Comparison of ENCODE assay signal across 33 cellular contexts in genomic region chr9:98136489-98136888, GRCh38.
"Had no signal": no experiment of that assay in that cellular context is flagged by ENCODE, and none has a peak within 500 bp of the region (broad histone marks: within the 10 kb centered on the region; RNA-seq: fewer than 3 reads in every experiment).

No MANE protein-coding gene starts in this region.

- H3K36me3 Mint-ChIP-seq: activated naive CD8-positive, alpha-beta T cell treated with anti-CD3 and anti-CD28 coated beads for 36 hours had no signal

- H3K4me1 Mint-ChIP-seq: activated CD4-positive, alpha-beta T cell treated with anti-CD3 and anti-CD28 coated beads for 36 hours; activated naive CD8-positive, alpha-beta T cell treated with anti-CD3 and anti-CD28 coated beads for 36 hours had no signal

- H3K4me1 ChIP-seq: adrenal gland, body of pancreas, gastroesophageal sphincter had no signal

- H3K4me3 Mint-ChIP-seq: activated CD4-positive, alpha-beta T cell treated with anti-CD3 and anti-CD28 coated beads for 36 hours; activated CD4-positive, alpha-beta T cell treated with anti-CD3 and anti-CD28 coated beads, Interleukin-2, amount 10 ng/mL, durations not matched to agents 24 days and 14 days; activated CD8-positive, alpha-beta T cell treated with anti-CD3 and anti-CD28 coated beads for 36 hours; activated naive CD4-positive, alpha-beta T cell treated with anti-CD3 and anti-CD28 coated beads for 36 hours; activated naive CD4-positive, alpha-beta T cell treated with anti-CD3 and anti-CD28 coated beads, Interleukin-2, amount 50 U/mL, for 24 hours; activated naive CD8-positive, alpha-beta T cell treated with anti-CD3 and anti-CD28 coated beads for 36 hours; activated naive CD8-positive, alpha-beta T cell treated with anti-CD3 and anti-CD28 coated beads, Interleukin-2, amount 50 U/mL, for 24 hours; activated T-cell treated with anti-CD3 and anti-CD28 coated beads, Interleukin-2, amount 50 U/mL, for 4 hours; effector memory CD8-positive, alpha-beta T cell; T-helper 17 cell; T-helper 2 cell treated with Interferon-gamma antibody and Interleukin-4, amounts not matched to agents 5 μg/mL and 100 μg/mL, for 36 hours had no signal

- DNase-seq: activated CD4-positive, alpha-beta T cell treated with anti-CD3 and anti-CD28 coated beads for 36 hours; activated CD4-positive, alpha-beta T cell treated with anti-CD3 and anti-CD28 coated beads, Interleukin-2, amount 10 ng/mL, durations not matched to agents 24 days and 14 days; activated CD4-positive, alpha-beta T cell treated with anti-CD3 and anti-CD28 coated beads, Interleukin-2, amount 50 U/mL, for 48 hours; activated CD4-positive, CD25-positive, alpha-beta regulatory T cell; activated CD8-positive, alpha-beta memory T cell treated with anti-CD3 and anti-CD28 coated beads for 24 hours; activated CD8-positive, alpha-beta T cell treated with anti-CD3 and anti-CD28 coated beads for 36 hours; activated naive CD4-positive, alpha-beta T cell treated with anti-CD3 and anti-CD28 coated beads for 36 hours; activated naive CD8-positive, alpha-beta T cell treated with anti-CD3 and anti-CD28 coated beads for 36 hours; activated naive CD8-positive, alpha-beta T cell treated with anti-CD3 and anti-CD28 coated beads, Interleukin-2, amount 50 U/mL, for 24 hours; activated T-cell treated with anti-CD3 and anti-CD28 coated beads, Interleukin-2, amount 50 U/mL, for 4 hours; amygdala; aorta; body of pancreas; caudate nucleus; cortex of kidney; dermis blood vessel endothelial cell; effector CD4-positive, alpha-beta T cell; effector memory CD8-positive, alpha-beta T cell; esophagus squamous epithelium; foreskin melanocyte; head of caudate nucleus; T-helper 1 cell; T-helper 17 cell; T1000 had no signal

- H3K4me3 ChIP-seq: adrenal gland, body of pancreas, esophagus squamous epithelium, gastroesophageal sphincter had no signal

- ATAC-seq: activated CD4-positive, alpha-beta T cell treated with anti-CD3 and anti-CD28 coated beads for 36 hours; activated CD8-positive, alpha-beta T cell treated with anti-CD3 and anti-CD28 coated beads for 36 hours; activated naive CD8-positive, alpha-beta T cell treated with anti-CD3 and anti-CD28 coated beads, Interleukin-2, amount 50 U/mL, for 24 hours; activated T-cell treated with anti-CD3 and anti-CD28 coated beads, Interleukin-2, amount 50 U/mL, for 4 hours; body of pancreas; effector memory CD8-positive, alpha-beta T cell; gastroesophageal sphincter; T-helper 17 cell had no signal

- H3K36me3 ChIP-seq: adrenal gland, gastroesophageal sphincter had no signal

- H3K27me3 ChIP-seq: adrenal gland, body of pancreas, esophagus squamous epithelium, gastroesophageal sphincter had no signal

- H3K27me3 Mint-ChIP-seq: activated CD4-positive, alpha-beta T cell treated with anti-CD3 and anti-CD28 coated beads for 36 hours; activated CD4-positive, alpha-beta T cell treated with anti-CD3 and anti-CD28 coated beads, Interleukin-2, amount 10 ng/mL, durations not matched to agents 24 days and 14 days; activated CD8-positive, alpha-beta T cell treated with anti-CD3 and anti-CD28 coated beads for 36 hours; activated naive CD4-positive, alpha-beta T cell treated with anti-CD3 and anti-CD28 coated beads, Interleukin-2, amount 50 U/mL, for 24 hours; activated naive CD8-positive, alpha-beta T cell treated with anti-CD3 and anti-CD28 coated beads for 36 hours; activated naive CD8-positive, alpha-beta T cell treated with anti-CD3 and anti-CD28 coated beads, Interleukin-2, amount 50 U/mL, for 24 hours; effector memory CD8-positive, alpha-beta T cell; T-helper 17 cell had no signal

- H3K9me3 ChIP-seq: adrenal gland, body of pancreas, esophagus squamous epithelium, gastroesophageal sphincter had no signal

- H3K27ac ChIP-seq: adrenal gland, body of pancreas, epithelial cell of prostate, gastroesophageal sphincter had no signal

- H3K9me3 Mint-ChIP-seq: activated CD4-positive, alpha-beta T cell treated with anti-CD3 and anti-CD28 coated beads, Interleukin-2, amount 10 ng/mL, durations not matched to agents 24 days and 14 days; activated CD8-positive, alpha-beta T cell treated with anti-CD3 and anti-CD28 coated beads for 36 hours; activated naive CD4-positive, alpha-beta T cell treated with anti-CD3 and anti-CD28 coated beads for 36 hours; activated naive CD4-positive, alpha-beta T cell treated with anti-CD3 and anti-CD28 coated beads, Interleukin-2, amount 50 U/mL, for 24 hours; activated naive CD8-positive, alpha-beta T cell treated with anti-CD3 and anti-CD28 coated beads for 36 hours; activated naive CD8-positive, alpha-beta T cell treated with anti-CD3 and anti-CD28 coated beads, Interleukin-2, amount 50 U/mL, for 24 hours; activated T-cell treated with anti-CD3 and anti-CD28 coated beads, Interleukin-2, amount 50 U/mL, for 4 hours; activated T-helper 2 cell treated with anti-CD3 and anti-CD28 coated beads, Interferon-gamma antibody, Interleukin-2, Interleukin-4, amounts not matched to agents 10 μg/mL and 5 μg/mL and 100 μg/mL, durations not matched to agents 14 hours and 24 hours and 36 hours; effector memory CD8-positive, alpha-beta T cell; T-helper 2 cell treated with Interferon-gamma antibody and Interleukin-4, amounts not matched to agents 5 μg/mL and 100 μg/mL, for 36 hours had no signal

- H3K27ac Mint-ChIP-seq: activated CD4-positive, alpha-beta T cell treated with anti-CD3 and anti-CD28 coated beads for 36 hours; activated CD4-positive, alpha-beta T cell treated with anti-CD3 and anti-CD28 coated beads, Interleukin-2, amount 10 ng/mL, durations not matched to agents 24 days and 14 days; activated CD8-positive, alpha-beta T cell treated with anti-CD3 and anti-CD28 coated beads for 36 hours; activated naive CD4-positive, alpha-beta T cell treated with anti-CD3 and anti-CD28 coated beads for 36 hours; activated naive CD4-positive, alpha-beta T cell treated with anti-CD3 and anti-CD28 coated beads, Interleukin-2, amount 50 U/mL, for 24 hours; activated naive CD8-positive, alpha-beta T cell treated with anti-CD3 and anti-CD28 coated beads for 36 hours; activated naive CD8-positive, alpha-beta T cell treated with anti-CD3 and anti-CD28 coated beads, Interleukin-2, amount 50 U/mL, for 24 hours; activated T-helper 2 cell treated with anti-CD3 and anti-CD28 coated beads, Interferon-gamma antibody, Interleukin-2, Interleukin-4, amounts not matched to agents 10 μg/mL and 5 μg/mL and 100 μg/mL, durations not matched to agents 14 hours and 24 hours and 36 hours; T-helper 17 cell; T-helper 2 cell treated with Interferon-gamma antibody and Interleukin-4, amounts not matched to agents 5 μg/mL and 100 μg/mL, for 36 hours had no signal

- FAIRE-seq: colon, endometrium, endothelial cell of umbilical vein had no signal
